ENCODE assay signal across 9 cellular contexts in genomic region chr11:11451501-11452005, GRCh38.
DNase-seq lines count a peak whose midpoint lies in the region; ATAC-seq and TF ChIP-seq lines count a peak whose summit lies in the region.
"Had no signal": no experiment of that assay in that cellular context is flagged by ENCODE, and none has a peak within 500 bp of the region (broad histone marks: within the 10 kb centered on the region; RNA-seq: fewer than 3 reads in every experiment).

No MANE protein-coding gene starts in this region.

- TF ChIP-seq CTCF in type B pancreatic cell (conservative IDR thresholded peaks at IDR 0.05), result peak; percentile 15

- ATAC-seq in HG02938 (IDR thresholded peaks at IDR 0.05; ENCODE audit: unreplicated experiment), result peak; percentile 95

- H3K36me3 Mint-ChIP-seq in type B pancreatic cell, result no peaks in the 10 kb centered on the region
- H3K36me3 Mint-ChIP-seq: activated naive CD4-positive, alpha-beta T cell treated with anti-CD3 and anti-CD28 coated beads, Interleukin-2, amount 50 U/mL, for 24 hours had no signal

- H3K4me1 Mint-ChIP-seq in type B pancreatic cell (ENCODE audit: unreplicated experiment), result peaks cover 7% of the 10 kb centered on the region
- H3K4me1 Mint-ChIP-seq: activated naive CD4-positive, alpha-beta T cell treated with anti-CD3 and anti-CD28 coated beads, Interleukin-2, amount 50 U/mL, for 24 hours had no signal

- peaks cover 33% of the 10 kb centered on the region for H3K27me3 Mint-ChIP-seq in type B pancreatic cell
- H3K27me3 Mint-ChIP-seq: activated naive CD4-positive, alpha-beta T cell treated with anti-CD3 and anti-CD28 coated beads, Interleukin-2, amount 50 U/mL, for 24 hours had no signal

- DNase-seq in NCI-H2196 (lab: John Stamatoyannopoulos, UW; ENCODE audit: unreplicated experiment), result peak; percentile 24
- DNase-seq in NCI-H2196 treated with DMSO at 0.1 percent for 48 hours (lab: John Stamatoyannopoulos, UW; ENCODE audit: unreplicated experiment), result no peak
- peak; percentile 25 for DNase-seq in OCI-M1 (lab: John Stamatoyannopoulos, UW)
- DNase-seq in type B pancreatic cell (ENCODE audit: extremely low spot score, unreplicated experiment), result no peak
- DNase-seq in stimulated activated CD8-positive, alpha-beta memory T cell treated with anti-CD3 and anti-CD28 coated beads, Interleukin-4, amount 100 ng/mL, for 48 hours, result no peak
- no peak for DNase-seq in medulla oblongata (ENCODE audit: extremely low spot score)
- no peak for DNase-seq in C1 segment of cervical spinal cord (lab: John Stamatoyannopoulos, UW)

- no peak overlapping the region for H3K4me3 Mint-ChIP-seq in type B pancreatic cell
- H3K4me3 Mint-ChIP-seq: activated naive CD4-positive, alpha-beta T cell treated with anti-CD3 and anti-CD28 coated beads, Interleukin-2, amount 50 U/mL, for 24 hours had no signal

- no peak overlapping the region for H3K27ac Mint-ChIP-seq in type B pancreatic cell
- H3K27ac Mint-ChIP-seq: activated naive CD4-positive, alpha-beta T cell treated with anti-CD3 and anti-CD28 coated beads, Interleukin-2, amount 50 U/mL, for 24 hours had no signal

- H3K9me3 Mint-ChIP-seq in type B pancreatic cell, result no peaks in the 10 kb centered on the region
- H3K9me3 Mint-ChIP-seq: activated naive CD4-positive, alpha-beta T cell treated with anti-CD3 and anti-CD28 coated beads, Interleukin-2, amount 50 U/mL, for 24 hours had no signal

Comparison
In these comparisons a context has a peak if more than half of its experiments do, and no peak if none do; other contexts are left out.
1. DNase-seq: peak in NCI-H2196 (single experiment) and OCI-M1 (single experiment); none in NCI-H2196 treated with DMSO at 0.1 percent for 48 hours (single experiment), type B pancreatic cell (single experiment), stimulated activated CD8-positive, alpha-beta memory T cell treated with anti-CD3 and anti-CD28 coated beads, Interleukin-4, amount 100 ng/mL, for 48 hours (single experiment), medulla oblongata (single experiment) and C1 segment of cervical spinal cord (0 of 14).